Comparison of ENCODE assay signal across 36 cellular contexts in the genomic region with DNA sequence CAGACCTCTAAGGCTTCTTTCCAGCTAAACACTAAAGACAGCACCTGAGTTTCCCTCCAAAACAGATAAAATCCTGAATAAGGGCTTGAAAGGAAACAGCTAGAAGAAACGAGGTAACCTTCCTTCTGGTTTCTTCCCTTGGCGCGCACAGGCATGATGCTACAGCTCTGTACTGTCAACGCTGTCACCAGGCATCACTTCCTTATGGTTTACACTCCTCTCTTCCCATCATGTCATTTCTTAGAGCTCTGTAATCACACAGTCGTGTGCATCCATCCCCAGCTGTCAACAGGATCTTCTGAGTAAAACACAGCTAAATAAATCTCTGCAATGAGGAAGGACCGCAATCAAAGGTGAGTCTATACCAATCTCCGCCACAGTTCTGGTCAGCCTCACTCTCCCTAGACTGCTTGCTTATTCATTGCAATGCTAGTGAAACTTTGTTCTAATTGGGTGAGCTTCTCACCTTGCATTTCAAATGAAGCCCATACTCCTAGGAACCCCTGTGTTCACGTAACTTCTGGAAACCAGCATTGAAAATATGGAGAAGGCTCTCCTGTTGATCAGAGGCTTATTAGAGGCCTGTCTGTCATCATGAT.
"Had no signal": no experiment of that assay in that cellular context is flagged by ENCODE, and none has a peak within 500 bp of the region (broad histone marks: within the 10 kb centered on the region; RNA-seq: fewer than 3 reads in every experiment).

No MANE protein-coding gene starts in this region.

- H3K27me3 ChIP-seq: body of pancreas, brain microvascular endothelial cell, breast epithelium had no signal

- H3K27ac Mint-ChIP-seq: activated CD4-positive, alpha-beta T cell treated with anti-CD3 and anti-CD28 coated beads for 36 hours; activated CD4-positive, alpha-beta T cell treated with anti-CD3 and anti-CD28 coated beads, Interleukin-2, amount 10 ng/mL, durations not matched to agents 7 days and 5 days; activated CD8-positive, alpha-beta T cell treated with anti-CD3 and anti-CD28 coated beads for 36 hours; activated naive CD4-positive, alpha-beta T cell treated with anti-CD3 and anti-CD28 coated beads, Interleukin-2, amount 10 ng/mL, durations not matched to agents 7 days and 5 days; activated naive CD4-positive, alpha-beta T cell treated with anti-CD3 and anti-CD28 coated beads, Interleukin-2, amount 50 U/mL, for 24 hours; activated naive CD8-positive, alpha-beta T cell; activated naive CD8-positive, alpha-beta T cell treated with anti-CD3 and anti-CD28 coated beads, Interleukin-2, amount 10 ng/mL, durations not matched to agents 7 days and 5 days; activated naive CD8-positive, alpha-beta T cell treated with anti-CD3 and anti-CD28 coated beads, Interleukin-2, amount 50 U/mL, for 24 hours; activated T-cell treated with anti-CD3 and anti-CD28 coated beads, Interleukin-2, amount 50 U/mL, for 72 hours; activated T-helper 1 cell treated with anti-CD3 and anti-CD28 coated beads, Interleukin-12 subunit alpha, Interleukin-12 subunit beta, Interleukin-2, Interleukin-4 antibody, amounts not matched to agents 30 ng/mL and 10 ng/mL and 1 ng/mL, durations not matched to agents 14 hours and 24 hours and 36 hours; activated T-helper 17 cell treated with anti-CD3 and anti-CD28 coated beads, Interleukin-2, amount 50 U/mL, for 72 hours; T-helper 1 cell treated with Interleukin-12 subunit alpha and Interleukin-12 subunit beta and Interleukin-4 antibody, amounts not matched to agents 30 μg/mL and 1 μg/mL, for 36 hours; T-helper 2 cell treated with Interferon-gamma antibody and Interleukin-4, amounts not matched to agents 5 μg/mL and 100 μg/mL, for 36 hours; WTC11 had no signal

- H3K4me1 ChIP-seq: body of pancreas, breast epithelium had no signal

- H3K4me3 ChIP-seq: body of pancreas, breast epithelium had no signal

- ATAC-seq: activated CD4-positive, alpha-beta T cell treated with anti-CD3 and anti-CD28 coated beads for 36 hours; activated CD4-positive, CD25-positive, alpha-beta regulatory T cell treated with anti-CD3 and anti-CD28 coated beads, Interleukin-2, amount 50 U/mL, for 24 hours; activated CD8-positive, alpha-beta T cell treated with anti-CD3 and anti-CD28 coated beads for 36 hours; activated naive CD8-positive, alpha-beta T cell treated with anti-CD3 and anti-CD28 coated beads, Interleukin-2, amount 50 U/mL, for 24 hours; activated T-cell treated with anti-CD3 and anti-CD28 coated beads, Interleukin-2, amount 50 U/mL, for 4 hours; activated T-cell treated with anti-CD3 and anti-CD28 coated beads, Interleukin-2, amount 50 U/mL, for 72 hours; activated T-helper 17 cell treated with anti-CD3 and anti-CD28 coated beads, Interleukin-2, amount 50 U/mL, for 72 hours; body of pancreas; WTC11 had no signal

- H3K9me3 ChIP-seq: body of pancreas, breast epithelium had no signal

- H3K4me3 Mint-ChIP-seq: activated CD4-positive, alpha-beta T cell treated with anti-CD3 and anti-CD28 coated beads for 36 hours; activated CD4-positive, alpha-beta T cell treated with anti-CD3 and anti-CD28 coated beads, Interleukin-2, amount 10 ng/mL, durations not matched to agents 7 days and 5 days; activated CD8-positive, alpha-beta T cell treated with anti-CD3 and anti-CD28 coated beads for 36 hours; activated naive CD4-positive, alpha-beta T cell treated with anti-CD3 and anti-CD28 coated beads, Interleukin-2, amount 10 ng/mL, durations not matched to agents 7 days and 5 days; activated naive CD4-positive, alpha-beta T cell treated with anti-CD3 and anti-CD28 coated beads, Interleukin-2, amount 50 U/mL, for 24 hours; activated naive CD8-positive, alpha-beta T cell; activated naive CD8-positive, alpha-beta T cell treated with anti-CD3 and anti-CD28 coated beads, Interleukin-2, amount 10 ng/mL, durations not matched to agents 7 days and 5 days; activated naive CD8-positive, alpha-beta T cell treated with anti-CD3 and anti-CD28 coated beads, Interleukin-2, amount 50 U/mL, for 24 hours; activated T-cell treated with anti-CD3 and anti-CD28 coated beads, Interleukin-2, amount 50 U/mL, for 4 hours; activated T-cell treated with anti-CD3 and anti-CD28 coated beads, Interleukin-2, amount 50 U/mL, for 72 hours; activated T-helper 1 cell treated with anti-CD3 and anti-CD28 coated beads, Interleukin-12 subunit alpha, Interleukin-12 subunit beta, Interleukin-2, Interleukin-4 antibody, amounts not matched to agents 30 ng/mL and 10 ng/mL and 1 ng/mL, durations not matched to agents 14 hours and 24 hours and 36 hours; activated T-helper 17 cell treated with anti-CD3 and anti-CD28 coated beads, Interleukin-2, amount 50 U/mL, for 72 hours; T-helper 1 cell treated with Interleukin-12 subunit alpha and Interleukin-12 subunit beta and Interleukin-4 antibody, amounts not matched to agents 30 μg/mL and 1 μg/mL, for 36 hours; T-helper 2 cell treated with Interferon-gamma antibody and Interleukin-4, amounts not matched to agents 5 μg/mL and 100 μg/mL, for 36 hours; WTC11 had no signal

- H3K36me3 ChIP-seq: brain microvascular endothelial cell, breast epithelium had no signal

- H3K27ac ChIP-seq: body of pancreas, brain microvascular endothelial cell, breast epithelium, VCaP had no signal

- DNase-seq: activated CD4-positive, alpha-beta T cell treated with anti-CD3 and anti-CD28 coated beads for 1 hour; activated CD4-positive, alpha-beta T cell treated with anti-CD3 and anti-CD28 coated beads for 36 hours; activated CD4-positive, alpha-beta T cell treated with anti-CD3 and anti-CD28 coated beads for 48 hours; activated CD4-positive, alpha-beta T cell treated with anti-CD3 and anti-CD28 coated beads, Interleukin-2, amount 10 ng/mL, durations not matched to agents 7 days and 5 days; activated CD4-positive, alpha-beta T cell treated with anti-CD3 and anti-CD28 coated beads, Interleukin-2, amount 50 U/mL, for 48 hours; activated CD4-positive, CD25-positive, alpha-beta regulatory T cell; activated CD8-positive, alpha-beta memory T cell treated with anti-CD3 and anti-CD28 coated beads, Interleukin-2, amount 50 U/mL, for 4 hours; activated CD8-positive, alpha-beta T cell treated with anti-CD3 and anti-CD28 coated beads for 36 hours; activated effector memory CD4-positive, alpha-beta T cell treated with Interleukin-2 at 50 U/mL for 16 hours; activated gamma-delta T cell; activated naive CD4-positive, alpha-beta T cell treated with anti-CD3 and anti-CD28 coated beads, Interleukin-2, amount 10 ng/mL, durations not matched to agents 7 days and 5 days; activated naive CD4-positive, alpha-beta T cell treated with Interleukin-2 at 50 U/mL for 16 hours; activated naive CD8-positive, alpha-beta T cell treated with anti-CD3 and anti-CD28 coated beads, Interleukin-2, amount 10 ng/mL, durations not matched to agents 7 days and 5 days; activated naive CD8-positive, alpha-beta T cell treated with anti-CD3 and anti-CD28 coated beads, Interleukin-2, amount 50 U/mL, for 24 hours; activated T-cell treated with anti-CD3 and anti-CD28 coated beads for 4 hours; activated T-cell treated with anti-CD3 and anti-CD28 coated beads, Interleukin-2, amount 50 U/mL, for 1 hour; activated T-cell treated with anti-CD3 and anti-CD28 coated beads, Interleukin-2, amount 50 U/mL, for 4 hours; activated T-cell treated with anti-CD3 and anti-CD28 coated beads, Interleukin-2, amount 50 U/mL, for 72 hours; amygdala; aorta; body of pancreas; brain microvascular endothelial cell; central memory CD4-positive, alpha-beta T cell; T-helper 1 cell; T-helper 2 cell; T-helper 9 cell had no signal

- H3K9me3 Mint-ChIP-seq: activated CD4-positive, alpha-beta T cell treated with anti-CD3 and anti-CD28 coated beads, Interleukin-2, amount 10 ng/mL, durations not matched to agents 7 days and 5 days; activated CD8-positive, alpha-beta T cell treated with anti-CD3 and anti-CD28 coated beads for 36 hours; activated naive CD4-positive, alpha-beta T cell treated with anti-CD3 and anti-CD28 coated beads, Interleukin-2, amount 10 ng/mL, durations not matched to agents 7 days and 5 days; activated naive CD4-positive, alpha-beta T cell treated with anti-CD3 and anti-CD28 coated beads, Interleukin-2, amount 50 U/mL, for 24 hours; activated naive CD8-positive, alpha-beta T cell treated with anti-CD3 and anti-CD28 coated beads, Interleukin-2, amount 10 ng/mL, durations not matched to agents 7 days and 5 days; activated naive CD8-positive, alpha-beta T cell treated with anti-CD3 and anti-CD28 coated beads, Interleukin-2, amount 50 U/mL, for 24 hours; activated T-cell treated with anti-CD3 and anti-CD28 coated beads, Interleukin-2, amount 50 U/mL, for 4 hours; activated T-cell treated with anti-CD3 and anti-CD28 coated beads, Interleukin-2, amount 50 U/mL, for 72 hours; activated T-helper 1 cell treated with anti-CD3 and anti-CD28 coated beads, Interleukin-12 subunit alpha, Interleukin-12 subunit beta, Interleukin-2, Interleukin-4 antibody, amounts not matched to agents 30 ng/mL and 10 ng/mL and 1 ng/mL, durations not matched to agents 14 hours and 24 hours and 36 hours; activated T-helper 17 cell treated with anti-CD3 and anti-CD28 coated beads, Interleukin-2, amount 50 U/mL, for 72 hours; T-helper 1 cell treated with Interleukin-12 subunit alpha and Interleukin-12 subunit beta and Interleukin-4 antibody, amounts not matched to agents 30 μg/mL and 1 μg/mL, for 36 hours; T-helper 2 cell treated with Interferon-gamma antibody and Interleukin-4, amounts not matched to agents 5 μg/mL and 100 μg/mL, for 36 hours; WTC11 had no signal

- H3K36me3 Mint-ChIP-seq: activated naive CD4-positive, alpha-beta T cell treated with anti-CD3 and anti-CD28 coated beads, Interleukin-2, amount 10 ng/mL, durations not matched to agents 7 days and 5 days; activated naive CD4-positive, alpha-beta T cell treated with anti-CD3 and anti-CD28 coated beads, Interleukin-2, amount 50 U/mL, for 24 hours; activated naive CD8-positive, alpha-beta T cell; activated naive CD8-positive, alpha-beta T cell treated with anti-CD3 and anti-CD28 coated beads, Interleukin-2, amount 10 ng/mL, durations not matched to agents 7 days and 5 days; WTC11 had no signal

- H3K27me3 Mint-ChIP-seq: activated CD4-positive, alpha-beta T cell treated with anti-CD3 and anti-CD28 coated beads, Interleukin-2, amount 10 ng/mL, durations not matched to agents 7 days and 5 days had no signal

- H3K4me1 Mint-ChIP-seq: activated CD4-positive, alpha-beta T cell treated with anti-CD3 and anti-CD28 coated beads, Interleukin-2, amount 10 ng/mL, durations not matched to agents 7 days and 5 days; activated naive CD4-positive, alpha-beta T cell treated with anti-CD3 and anti-CD28 coated beads, Interleukin-2, amount 10 ng/mL, durations not matched to agents 7 days and 5 days; activated naive CD4-positive, alpha-beta T cell treated with anti-CD3 and anti-CD28 coated beads, Interleukin-2, amount 50 U/mL, for 24 hours; activated naive CD8-positive, alpha-beta T cell treated with anti-CD3 and anti-CD28 coated beads, Interleukin-2, amount 10 ng/mL, durations not matched to agents 7 days and 5 days; activated naive CD8-positive, alpha-beta T cell treated with anti-CD3 and anti-CD28 coated beads, Interleukin-2, amount 50 U/mL, for 24 hours; activated T-helper 17 cell treated with anti-CD3 and anti-CD28 coated beads, Interleukin-2, amount 50 U/mL, for 72 hours had no signal
